19 cellular contexts compared by ENCODE assay signal in the genomic region with DNA sequence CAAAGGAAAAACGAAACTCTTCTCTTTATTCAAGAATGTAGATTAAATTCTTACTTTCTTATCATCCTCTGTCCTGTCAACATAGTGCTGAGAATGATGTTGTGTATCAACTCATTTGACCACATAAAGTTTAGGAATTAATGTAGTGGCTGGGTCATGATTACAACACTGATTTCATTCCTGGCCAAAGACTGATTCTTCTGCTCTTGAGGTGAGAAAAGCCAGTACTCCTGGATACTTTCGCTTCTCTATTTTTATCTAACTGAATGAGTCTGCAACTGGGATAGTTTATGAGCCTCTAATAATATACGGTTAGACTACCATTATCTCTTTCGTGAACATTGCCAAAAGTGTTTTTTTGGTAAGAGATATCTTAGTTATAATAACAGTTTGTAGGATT.
A peak's percentile ranks its signal among the peaks of the same experiment; 100 is the strongest.
DNase-seq lines count a peak whose midpoint lies in the region; ATAC-seq, FAIRE-seq and TF ChIP-seq lines count a peak whose summit lies in the region.
"Had no signal": no experiment of that assay in that cellular context is flagged by ENCODE, and none has a peak within 500 bp of the region (broad histone marks: within the 10 kb centered on the region; RNA-seq: fewer than 3 reads in every experiment).

No MANE protein-coding gene starts in this region.

- H3K27me3 ChIP-seq in esophagus muscularis mucosa = no peaks in the 10 kb centered on the region
- H3K27me3 ChIP-seq: breast epithelium, vagina had no signal

- 38% methylated on average over 4 of the region's 4 CpGs for WGBS in esophagus muscularis mucosa

- peak; percentile 31 to 44 for ATAC-seq in stimulated activated naive B cell treated with anti-CD40 and anti-IgM and Interleukin-4, amounts not matched to agents 10 μg/mL and 1 μg/mL and 100 μg/mL, for 72 hours (replicated peaks)

- TF ChIP-seq EP300 in esophagus muscularis mucosa (IDR thresholded peaks at IDR 0.05) = no peak

- peak overlapping the region; percentile 47 to 77 (median 74) for H3K27ac ChIP-seq in esophagus muscularis mucosa (replicated peaks in 1 of 4)
- H3K27ac ChIP-seq: breast epithelium, C4-2B, vagina had no signal

- H3K4me1 ChIP-seq in esophagus muscularis mucosa = peaks cover 19 to 99% (median 94%) of the 10 kb centered on the region in 4 donors
- H3K4me1 ChIP-seq: breast epithelium had no signal

- intact Hi-C loops in esophagus muscularis mucosa (cut with DNase I) = no loop called here

- H3K36me3 ChIP-seq in esophagus muscularis mucosa = no peaks in the 10 kb centered on the region
- H3K36me3 ChIP-seq: breast epithelium, vagina had no signal

- peaks cover 20 to 21% of the 10 kb centered on the region in 2 donors for H3K36me3 Mint-ChIP-seq in stimulated activated naive B cell treated with anti-CD40 and anti-IgM and Interleukin-4, amounts not matched to agents 10 μg/mL and 1 μg/mL and 100 μg/mL, for 72 hours
- peaks cover 22% of the 10 kb centered on the region for H3K36me3 Mint-ChIP-seq in type B pancreatic cell

- H3K4me3 ChIP-seq in esophagus muscularis mucosa = no peak overlapping the region
- H3K4me3 ChIP-seq: breast epithelium, vagina had no signal

- H3K4me1 Mint-ChIP-seq in stimulated activated naive B cell treated with anti-CD40 and anti-IgM and Interleukin-4, amounts not matched to agents 10 μg/mL and 1 μg/mL and 100 μg/mL, for 72 hours = peaks cover 33 to 52% of the 10 kb centered on the region in 2 donors
- peaks cover 13% of the 10 kb centered on the region for H3K4me1 Mint-ChIP-seq in type B pancreatic cell (ENCODE audit: unreplicated experiment)

- H3K9me3 ChIP-seq in esophagus muscularis mucosa = no peaks in the 10 kb centered on the region
- H3K9me3 ChIP-seq: breast epithelium, vagina had no signal

- no peak overlapping the region for H3K27ac Mint-ChIP-seq in stimulated activated naive B cell treated with anti-CD40 and anti-IgM and Interleukin-4, amounts not matched to agents 10 μg/mL and 1 μg/mL and 100 μg/mL, for 72 hours
- no peak overlapping the region for H3K27ac Mint-ChIP-seq in type B pancreatic cell
- H3K27ac Mint-ChIP-seq: activated CD4-positive, alpha-beta memory T cell treated with anti-CD3 and anti-CD28 coated beads for 36 hours had no signal

- no peak for TF ChIP-seq POLR2A in esophagus muscularis mucosa (IDR thresholded peaks at IDR 0.05; ENCODE audit: low read depth)

- no peak for FAIRE-seq in HTR-8/SVneo (lab: Jason Lieb, UNC)

- DNase-seq in NOMO-1 treated with dmso at 0.1 percent for 144 hours (lab: John Stamatoyannopoulos, UW; ENCODE audit: unreplicated experiment) (peak; percentile 49), esophagus muscularis mucosa (ENCODE audit: extremely low spot score) (no peak), iris pigment epithelial cell (ENCODE audit: low read depth) (peak; percentile 69), HTR-8/SVneo (ENCODE audit: insufficient read length, low spot score) (no peak), HuH-7.5 (ENCODE audit: low spot score) (no peak), type B pancreatic cell (ENCODE audit: extremely low spot score, unreplicated experiment) (no peak)
- no peak for DNase-seq in stimulated activated naive B cell treated with anti-CD40 and anti-IgM and Interleukin-4, amounts not matched to agents 10 μg/mL and 1 μg/mL and 100 μg/mL, for 72 hours
- DNase-seq: activated CD4-positive, alpha-beta memory T cell treated with anti-CD3 and anti-CD28 coated beads for 36 hours; activated CD4-positive, CD25-positive, alpha-beta regulatory T cell; activated effector memory CD4-positive, alpha-beta T cell treated with anti-CD3 and anti-CD28 coated beads, Interleukin-2, amount 50 U/mL, for 16 hours; dermis blood vessel endothelial cell; MM.1S; NCI-H146; NCI-H2171; NCI-H524 treated with DMSO at 0.1 percent for 48 hours; retina had no signal

- no peak overlapping the region for H3K4me3 Mint-ChIP-seq in stimulated activated naive B cell treated with anti-CD40 and anti-IgM and Interleukin-4, amounts not matched to agents 10 μg/mL and 1 μg/mL and 100 μg/mL, for 72 hours
- no peak overlapping the region for H3K4me3 Mint-ChIP-seq in type B pancreatic cell
- H3K4me3 Mint-ChIP-seq: activated CD4-positive, alpha-beta memory T cell treated with anti-CD3 and anti-CD28 coated beads for 36 hours had no signal

- TF ChIP-seq CTCF in esophagus muscularis mucosa (IDR thresholded peaks at IDR 0.05) (no peak), type B pancreatic cell (conservative IDR thresholded peaks at IDR 0.05) (no peak)

- no peaks in the 10 kb centered on the region for H3K9me3 Mint-ChIP-seq in stimulated activated naive B cell treated with anti-CD40 and anti-IgM and Interleukin-4, amounts not matched to agents 10 μg/mL and 1 μg/mL and 100 μg/mL, for 72 hours
- peaks cover 4% of the 10 kb centered on the region for H3K9me3 Mint-ChIP-seq in type B pancreatic cell
- H3K9me3 Mint-ChIP-seq: activated CD4-positive, alpha-beta memory T cell treated with anti-CD3 and anti-CD28 coated beads for 36 hours had no signal

- H3K27me3 Mint-ChIP-seq in stimulated activated naive B cell treated with anti-CD40 and anti-IgM and Interleukin-4, amounts not matched to agents 10 μg/mL and 1 μg/mL and 100 μg/mL, for 72 hours = no peaks in the 10 kb centered on the region
- no peaks in the 10 kb centered on the region for H3K27me3 Mint-ChIP-seq in type B pancreatic cell

Comparison
In these comparisons a context has a peak if more than half of its experiments do, and no peak if none do; other contexts are left out.
1. DNase-seq: peak in NOMO-1 treated with dmso at 0.1 percent for 144 hours (single experiment) and iris pigment epithelial cell (single experiment); none in esophagus muscularis mucosa (single experiment), stimulated activated naive B cell treated with anti-CD40 and anti-IgM and Interleukin-4, amounts not matched to agents 10 μg/mL and 1 μg/mL and 100 μg/mL, for 72 hours (single experiment), HTR-8/SVneo (single experiment), HuH-7.5 (single experiment) and type B pancreatic cell (single experiment).